Comparison of ENCODE assay signal across 15 cellular contexts in genomic region chr7:82288769-82289535, GRCh38.
DNase-seq lines count a peak whose midpoint lies in the region; ATAC-seq, FAIRE-seq and TF ChIP-seq lines count a peak whose summit lies in the region.
"Had no signal": no experiment of that assay in that cellular context is flagged by ENCODE, and none has a peak within 500 bp of the region (broad histone marks: within the 10 kb centered on the region; RNA-seq: fewer than 3 reads in every experiment).

No MANE protein-coding gene starts in this region.

- H3K27ac ChIP-seq in gastrocnemius medialis: peak overlapping the region in 2 of 4 donors; percentile 7 to 28
- H3K27ac ChIP-seq: adrenal gland had no signal

- H3K4me1 Mint-ChIP-seq in WTC11: peaks cover 57% of the 10 kb centered on the region
- H3K4me1 Mint-ChIP-seq: natural killer cell; stimulated activated naive CD8-positive, alpha-beta T cell treated with anti-CD3 and anti-CD28 coated beads, Interleukin-15, amount 100 ng/mL, for 72 hours had no signal

- in situ Hi-C loops in gastrocnemius medialis (cut with MboI; ENCODE audit: low sequenced_read_pairs in 4 of 4): no loop called here

- H3K4me3 ChIP-seq in LNCaP clone FGC (ENCODE audit: low read depth, low read length): no peak overlapping the region
- no peak overlapping the region for H3K4me3 ChIP-seq in gastrocnemius medialis
- H3K4me3 ChIP-seq: adrenal gland had no signal

- peaks cover 23 to 35% of the 10 kb centered on the region in 2 donors for H3K4me1 ChIP-seq in gastrocnemius medialis

- H3K9me3 Mint-ChIP-seq in WTC11: peaks cover 9% of the 10 kb centered on the region

- no peaks in the 10 kb centered on the region for H3K9me3 ChIP-seq in gastrocnemius medialis
- H3K9me3 ChIP-seq: adrenal gland, BE2C had no signal

- POLR2A ChIA-PET in WTC11 (lab: Charles Lee): no interaction called here

- peak; percentile 95 for FAIRE-seq in islet of Langerhans (lab: Jason Lieb, UNC)

- peak overlapping the region; percentile 41; the same call in 1 of the 2 replicates for H3K27ac Mint-ChIP-seq in WTC11
- H3K27ac Mint-ChIP-seq: natural killer cell; stimulated activated naive CD8-positive, alpha-beta T cell treated with anti-CD3 and anti-CD28 coated beads, Interleukin-15, amount 100 ng/mL, for 72 hours had no signal

- H3K4me3 Mint-ChIP-seq in WTC11: peak overlapping the region; percentile 10; the same call in 1 of the 2 replicates
- H3K4me3 Mint-ChIP-seq: activated T-cell treated with anti-CD3 and anti-CD28 coated beads, Interleukin-2, amount 50 U/mL, for 4 hours; natural killer cell; stimulated activated naive CD8-positive, alpha-beta T cell treated with anti-CD3 and anti-CD28 coated beads, Interleukin-15, amount 100 ng/mL, for 72 hours had no signal

- CTCF ChIA-PET in WTC11 (lab: Charles Lee): no interaction called here

- ATAC-seq in WTC11: no peak
- ATAC-seq in gastrocnemius medialis: no peak
- ATAC-seq in sciatic nerve: no peak
- ATAC-seq: activated T-cell treated with anti-CD3 and anti-CD28 coated beads, Interleukin-2, amount 50 U/mL, for 4 hours; natural killer cell; stimulated activated naive CD8-positive, alpha-beta T cell treated with anti-CD3 and anti-CD28 coated beads, Interleukin-15, amount 100 ng/mL, for 72 hours had no signal

- no peak for TF ChIP-seq CTCF in LNCaP clone FGC (IDR thresholded peaks at IDR 0.05; ENCODE audit: control insufficient read depth, extremely low read depth, insufficient read depth)
- no peak for TF ChIP-seq CTCF in WTC11 (IDR thresholded peaks at IDR 0.05)
- TF ChIP-seq CTCF in gastrocnemius medialis (IDR thresholded peaks at IDR 0.05 in 4 of 5, conservative IDR thresholded peaks at IDR 0.05 in 1 of 5): no peak

- H3K27me3 ChIP-seq in gastrocnemius medialis: no peaks in the 10 kb centered on the region
- H3K27me3 ChIP-seq: adrenal gland, BE2C had no signal

- intact Hi-C loops in gastrocnemius medialis (cut with DNase I; ENCODE audit: low total_unique reads): no loop called here
- intact Hi-C loops in sciatic nerve (cut with DNase I): no loop called here

- H3K36me3 ChIP-seq in gastrocnemius medialis: no peaks in the 10 kb centered on the region
- H3K36me3 ChIP-seq: adrenal gland, BE2C had no signal

- H3K36me3 Mint-ChIP-seq in WTC11: peaks cover 14% of the 10 kb centered on the region
- H3K36me3 Mint-ChIP-seq: natural killer cell had no signal

- DNase-seq in COR-L47 (lab: John Stamatoyannopoulos, UW) (peak; percentile 90), LNCaP clone FGC (ENCODE audit: low read depth) (peak; percentile 17), WTC11 (ENCODE audit: low spot score) (no peak), AG08396 (ENCODE audit: low spot score) (no peak), NOMO-1 (lab: John Stamatoyannopoulos, UW; ENCODE audit: unreplicated experiment in 2 of 2) (no peak), gastrocnemius medialis (no peak), sciatic nerve (ENCODE audit: low spot score) (no peak)
- DNase-seq: activated T-cell treated with anti-CD3 and anti-CD28 coated beads, Interleukin-2, amount 50 U/mL, for 4 hours; adrenal gland; BE2C; left cardiac atrium; natural killer cell; NCI-H526 treated with DMSO at 0.1 percent for 48 hours; stimulated activated naive CD8-positive, alpha-beta T cell treated with anti-CD3 and anti-CD28 coated beads, Interleukin-15, amount 100 ng/mL, for 72 hours had no signal

- no peaks in the 10 kb centered on the region for H3K27me3 Mint-ChIP-seq in WTC11 (ENCODE audit: low read depth)
- H3K27me3 Mint-ChIP-seq: stimulated activated naive CD8-positive, alpha-beta T cell treated with anti-CD3 and anti-CD28 coated beads, Interleukin-15, amount 100 ng/mL, for 72 hours had no signal

- no peak for TF ChIP-seq POLR2A in gastrocnemius medialis (IDR thresholded peaks at IDR 0.05)

TF ChIP-seq in WTC11, 78 proteins besides CTCF, POLR2A, EP300 and RAD21:
- TF ChIP-seq ELF4 (CRISPR knock-in tag; IDR thresholded peaks at IDR 0.05; ENCODE audit: low read depth): no peak
- TF ChIP-seq ZNF423 (CRISPR knock-in tag; IDR thresholded peaks at IDR 0.05): no peak
- no peak for TF ChIP-seq SMAD4 (CRISPR knock-in tag; IDR thresholded peaks at IDR 0.05)
- TF ChIP-seq GABPB1 (CRISPR knock-in tag; IDR thresholded peaks at IDR 0.05): no peak
- TF ChIP-seq OVOL2 (CRISPR knock-in tag; IDR thresholded peaks at IDR 0.05; ENCODE audit: borderline replicate concordance): no peak
- TF ChIP-seq ZMAT4 (CRISPR knock-in tag; IDR thresholded peaks at IDR 0.05): no peak
- TF ChIP-seq ZNF263 (CRISPR knock-in tag; IDR thresholded peaks at IDR 0.05; ENCODE audit: low read depth): no peak
- TF ChIP-seq ZNF425 (CRISPR knock-in tag; conservative IDR thresholded peaks at IDR 0.05): no peak
- no peak for TF ChIP-seq TCF7 (CRISPR knock-in tag; IDR thresholded peaks at IDR 0.05; ENCODE audit: low read depth)
- TF ChIP-seq E2F1 (CRISPR knock-in tag; IDR thresholded peaks at IDR 0.05): no peak
- no peak for TF ChIP-seq ATF1 (CRISPR knock-in tag; IDR thresholded peaks at IDR 0.05)
- TF ChIP-seq, protein P1, sequence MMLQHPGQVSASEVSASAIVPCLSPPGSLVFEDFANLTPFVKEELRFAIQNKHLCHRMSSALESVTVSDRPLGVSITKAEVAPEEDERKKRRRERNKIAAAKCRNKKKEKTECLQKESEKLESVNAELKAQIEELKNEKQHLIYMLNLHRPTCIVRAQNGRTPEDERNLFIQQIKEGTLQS (CRISPR knock-in tag; conservative IDR thresholded peaks at IDR 0.05): no peak
- no peak for TF ChIP-seq IRF2 (CRISPR knock-in tag; IDR thresholded peaks at IDR 0.05; ENCODE audit: borderline replicate concordance, low read depth)
- TF ChIP-seq NFE2L1 (CRISPR knock-in tag; IDR thresholded peaks at IDR 0.05): no peak
- no peak for TF ChIP-seq CDX4 (CRISPR knock-in tag; IDR thresholded peaks at IDR 0.05; ENCODE audit: borderline replicate concordance)

Comparison
In these comparisons a context has a peak if more than half of its experiments do, and no peak if none do; other contexts are left out.
1. DNase-seq: peak in COR-L47 (single experiment) and LNCaP clone FGC (single experiment); none in WTC11 (single experiment), AG08396 (single experiment), NOMO-1 (0 of 2), gastrocnemius medialis (0 of 2) and sciatic nerve (single experiment).